ENCODE assay signal across 22 cellular contexts in genomic region chr1:85189120-85189519, GRCh38.
"Had no signal": no experiment of that assay in that cellular context is flagged by ENCODE, and none has a peak within 500 bp of the region (broad histone marks: within the 10 kb centered on the region; RNA-seq: fewer than 3 reads in every experiment).

No MANE protein-coding gene starts in this region.

- H3K36me3 ChIP-seq: colonic mucosa, lower lobe of right lung had no signal

- ATAC-seq: activated CD8-positive, alpha-beta T cell treated with anti-CD3 and anti-CD28 coated beads for 36 hours; activated naive CD8-positive, alpha-beta T cell treated with anti-CD3 and anti-CD28 coated beads, Interleukin-2, amount 50 U/mL, for 24 hours; activated T-cell treated with anti-CD3 and anti-CD28 coated beads, Interleukin-2, amount 50 U/mL, for 4 hours; activated T-helper 17 cell treated with anti-CD3 and anti-CD28 coated beads, Interleukin-2, amount 50 U/mL, for 72 hours; right cardiac atrium; upper lobe of right lung had no signal

- FAIRE-seq: bronchial epithelial cell, endometrium had no signal

- H3K4me3 ChIP-seq: colonic mucosa, esophagus squamous epithelium, left lung, lower lobe of right lung, stomach, tibial artery, upper lobe of right lung had no signal

- DNase-seq: activated B cell treated with CpG ODN at 0.5 μM for 24 hours; activated CD4-positive, alpha-beta T cell treated with anti-CD3 and anti-CD28 coated beads, Interleukin-2, amount 50 U/mL, for 1 hour; activated CD8-positive, alpha-beta T cell treated with anti-CD3 and anti-CD28 coated beads for 36 hours; activated naive CD8-positive, alpha-beta T cell treated with anti-CD3 and anti-CD28 coated beads, Interleukin-2, amount 50 U/mL, for 24 hours; activated T-cell treated with anti-CD3 and anti-CD28 coated beads, Interleukin-2, amount 50 U/mL, for 4 hours; cerebellar nuclear complex; colonic mucosa; effector CD8-positive, alpha-beta T cell; esophagus squamous epithelium; left lung; lower lobe of right lung; posterior cingulate gyrus; right cardiac atrium; stimulated activated CD4-positive, alpha-beta T cell treated with anti-CD3 and anti-CD28 coated beads, Interleukin-15, amount 100 ng/mL, for 24 hours; stimulated activated CD4-positive, alpha-beta T cell treated with anti-CD3 and anti-CD28 coated beads, Interleukin-2, amount 100 ng/mL, for 24 hours; stimulated activated naive B cell treated with anti-CD40 and anti-IgM and Interleukin-4, amounts not matched to agents 10 μg/mL and 1 μg/mL and 100 μg/mL, for 72 hours; stomach; tibial artery; upper lobe of right lung had no signal

- H3K27me3 ChIP-seq: colonic mucosa, esophagus squamous epithelium, left lung, stomach, tibial artery, upper lobe of right lung had no signal
